In the genomic region with DNA sequence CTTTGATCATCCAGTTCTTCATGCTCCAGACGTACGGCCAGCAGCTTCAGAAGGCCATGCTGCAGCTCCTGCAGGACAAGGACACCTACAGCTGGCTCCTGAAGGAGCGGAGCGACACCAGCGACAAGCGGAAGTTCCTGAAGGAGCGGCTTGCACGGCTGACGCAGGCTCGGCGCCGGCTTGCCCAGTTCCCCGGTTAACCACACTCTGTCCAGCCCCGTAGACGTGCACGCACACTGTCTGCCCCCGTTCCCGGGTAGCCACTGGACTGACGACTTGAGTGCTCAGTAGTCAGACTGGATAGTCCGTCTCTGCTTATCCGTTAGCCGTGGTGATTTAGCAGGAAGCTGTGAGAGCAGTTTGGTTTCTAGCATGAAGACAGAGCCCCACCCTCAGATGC, we compare ENCODE assay signal across 23 cellular contexts. TPM values are rescaled to one million over a fixed set of nuclear protein-coding genes. Genes with fewer than 3 reads are reported as not detected.
"Had no signal": no experiment of that assay in that cellular context is flagged by ENCODE, and none has a peak within 500 bp of the region (broad histone marks: within the 10 kb centered on the region; RNA-seq: fewer than 3 reads in every experiment).

No MANE protein-coding gene starts in this region.

- H3K4me3 ChIP-seq: heart left ventricle, right atrium auricular region, sigmoid colon, skin epidermis, tibial artery, upper lobe of left lung, uterus had no signal

- H3K27ac Mint-ChIP-seq: nephron progenitor cell had no signal

- ATAC-seq: esophagus mucosa; left colon; naive thymus-derived CD4-positive, alpha-beta T cell had no signal

- H3K9me3 ChIP-seq: heart left ventricle, neutrophil, right atrium auricular region, sigmoid colon, tibial artery, upper lobe of left lung, uterus had no signal

- H3K36me3 ChIP-seq: uterus had no signal

- H3K4me1 ChIP-seq: right atrium auricular region, uterus had no signal

- H3K27me3 Mint-ChIP-seq: naive thymus-derived CD4-positive, alpha-beta T cell had no signal

- DNase-seq: effector memory CD4-positive, alpha-beta T cell; heart left ventricle; hippocampal formation; left colon; mammary epithelial cell; naive thymus-derived CD4-positive, alpha-beta T cell; nephron progenitor cell; sigmoid colon; stimulated activated CD4-positive, alpha-beta T cell treated with anti-CD3 and anti-CD28 coated beads, Interleukin-2, amount 100 ng/mL, for 24 hours; stimulated activated CD4-positive, alpha-beta T cell treated with anti-CD3 and anti-CD28 coated beads, Interleukin-4, amount 100 ng/mL, for 4 hours; stimulated activated naive CD4-positive, alpha-beta T cell treated with Interleukin-2 at 50 U/mL for 16 hours; tibial artery; uterus had no signal

- H3K27me3 ChIP-seq: heart left ventricle, neutrophil, right atrium auricular region, sigmoid colon, upper lobe of left lung, uterus had no signal

- H3K4me3 Mint-ChIP-seq: naive thymus-derived CD4-positive, alpha-beta T cell; nephron progenitor cell had no signal

RNA-seq across cellular contexts. Expression of a gene that starts 49.4 kb away (rescaled TPM):
- total RNA-seq: frontal cortex; glomerular endothelial cell; heart left ventricle; mononuclear cell; naive thymus-derived CD4-positive, alpha-beta T cell; osteoblast; right atrium auricular region; temporal lobe had no signal
